ENCODE assay signal across 14 cellular contexts in the genomic region with DNA sequence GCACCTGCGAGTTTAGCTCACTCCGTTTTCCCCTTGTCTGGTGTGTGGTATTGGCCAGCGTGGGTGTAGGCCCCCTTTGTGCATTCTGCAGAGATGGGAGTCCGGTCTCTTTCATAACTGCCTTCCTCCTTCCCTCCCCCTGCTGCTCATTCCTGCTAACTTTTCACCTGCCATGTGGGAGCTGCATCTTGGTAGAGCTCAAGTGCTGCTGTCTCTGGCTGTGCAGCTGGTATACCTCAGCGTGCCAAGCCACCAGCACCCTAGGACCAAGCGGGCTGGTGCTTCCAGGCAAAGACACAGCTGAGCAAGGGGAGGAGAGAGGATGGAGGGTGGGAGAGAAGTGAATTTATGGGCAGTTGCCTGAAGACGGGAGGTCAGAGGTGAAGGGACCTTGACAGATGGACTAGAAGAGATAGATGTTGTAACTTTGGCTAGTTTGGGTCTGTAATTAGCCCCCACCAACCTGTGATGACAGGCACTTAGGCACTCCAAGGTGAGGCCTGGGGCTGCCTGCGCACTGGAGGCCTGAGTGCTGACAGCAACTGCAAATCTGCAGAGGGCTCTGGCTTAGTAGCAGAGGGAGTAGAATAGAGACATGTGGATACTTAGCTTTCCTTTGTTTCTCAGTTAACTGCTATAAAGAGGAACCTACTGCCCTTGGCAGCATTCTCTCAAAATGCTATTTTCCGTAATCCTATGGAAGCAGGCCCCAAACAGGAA.
"Had no signal": no experiment of that assay in that cellular context is flagged by ENCODE, and none has a peak within 500 bp of the region (broad histone marks: within the 10 kb centered on the region; RNA-seq: fewer than 3 reads in every experiment).

No MANE protein-coding gene starts in this region.

- H3K9me3 ChIP-seq: ovary, thoracic aorta had no signal

- H3K4me1 Mint-ChIP-seq: mesothelial cell of epicardium; stimulated activated memory B cell treated with anti-CD40 and anti-IgM and Interleukin-4, amounts not matched to agents 10 μg/mL and 1 μg/mL and 100 μg/mL, for 72 hours had no signal

- H3K27ac Mint-ChIP-seq: activated naive CD8-positive, alpha-beta T cell; activated T-cell treated with anti-CD3 and anti-CD28 coated beads, Interleukin-2, amount 50 U/mL, for 72 hours; effector memory CD8-positive, alpha-beta T cell; mesothelial cell of epicardium; natural killer cell treated with Interleukin-12 subunit alpha and Interleukin-12 subunit beta and Interleukin-15 and Interleukin-18, amount 100 ng/mL, for 72 hours; stimulated activated memory B cell treated with anti-CD40 and anti-IgM and Interleukin-4, amounts not matched to agents 10 μg/mL and 1 μg/mL and 100 μg/mL, for 72 hours had no signal

- H3K9me3 Mint-ChIP-seq: activated T-cell treated with anti-CD3 and anti-CD28 coated beads, Interleukin-2, amount 50 U/mL, for 72 hours; effector memory CD8-positive, alpha-beta T cell; mesothelial cell of epicardium; natural killer cell treated with Interleukin-12 subunit alpha and Interleukin-12 subunit beta and Interleukin-15 and Interleukin-18, amount 100 ng/mL, for 72 hours; stimulated activated memory B cell treated with anti-CD40 and anti-IgM and Interleukin-4, amounts not matched to agents 10 μg/mL and 1 μg/mL and 100 μg/mL, for 72 hours had no signal

- H3K27me3 ChIP-seq: hepatocyte, ovary had no signal

- H3K27ac ChIP-seq: hepatocyte, ovary, thoracic aorta had no signal

- H3K36me3 ChIP-seq: ovary, thoracic aorta had no signal

- H3K4me3 ChIP-seq: hepatocyte, ovary, smooth muscle cell, thoracic aorta had no signal

- H3K4me3 Mint-ChIP-seq: activated naive CD8-positive, alpha-beta T cell; activated T-cell treated with anti-CD3 and anti-CD28 coated beads, Interleukin-2, amount 50 U/mL, for 72 hours; effector memory CD8-positive, alpha-beta T cell; mesothelial cell of epicardium; natural killer cell treated with Interleukin-12 subunit alpha and Interleukin-12 subunit beta and Interleukin-15 and Interleukin-18, amount 100 ng/mL, for 72 hours; stimulated activated memory B cell treated with anti-CD40 and anti-IgM and Interleukin-4, amounts not matched to agents 10 μg/mL and 1 μg/mL and 100 μg/mL, for 72 hours had no signal

- DNase-seq: activated CD4-positive, alpha-beta T cell treated with anti-CD3 and anti-CD28 coated beads, Interleukin-2, amount 50 U/mL, for 4 hours; activated effector memory CD4-positive, alpha-beta T cell treated with anti-CD3 and anti-CD28 coated beads, Interleukin-2, amount 50 U/mL, for 16 hours; activated T-cell treated with anti-CD3 and anti-CD28 coated beads, Interleukin-2, amount 50 U/mL, for 72 hours; effector memory CD8-positive, alpha-beta T cell; left colon; ovary; stimulated activated CD4-positive, alpha-beta T cell treated with anti-CD3 and anti-CD28 coated beads, Interleukin-4, amount 100 ng/mL, for 24 hours had no signal

- H3K36me3 Mint-ChIP-seq: activated naive CD8-positive, alpha-beta T cell; mesothelial cell of epicardium; natural killer cell treated with Interleukin-12 subunit alpha and Interleukin-12 subunit beta and Interleukin-15 and Interleukin-18, amount 100 ng/mL, for 72 hours; stimulated activated memory B cell treated with anti-CD40 and anti-IgM and Interleukin-4, amounts not matched to agents 10 μg/mL and 1 μg/mL and 100 μg/mL, for 72 hours had no signal
